In genomic region chr4:123399638-123400358, GRCh38 we compare ENCODE assay signal across 8 cellular contexts. TPM values are rescaled to one million over a fixed set of nuclear protein-coding genes. Genes with fewer than 3 reads are reported as not detected.
DNase-seq lines count a peak whose midpoint lies in the region; TF ChIP-seq lines count a peak whose summit lies in the region.

No MANE protein-coding gene starts in this region.

- H4K8ac ChIP-seq in mesenchymal stem cell (ENCODE audit: low read length): peak overlapping the region; percentile 16

- H3K36me3 Mint-ChIP-seq in MCF 10A (ENCODE audit: insufficient read depth, unreplicated experiment): peaks cover 28% of the 10 kb centered on the region

- H3K9me3 Mint-ChIP-seq in MCF 10A (ENCODE audit: unreplicated experiment): no peaks in the 10 kb centered on the region

- H3K27me3 ChIP-seq in A673 (replicated peaks; ENCODE audit: insufficient read depth, low read depth, low read length, poor library complexity) (no peaks in the 10 kb centered on the region), HUES6 (ENCODE audit: control insufficient read depth, insufficient read depth, low read length) (no peaks in the 10 kb centered on the region), mesenchymal stem cell (ENCODE audit: control insufficient read depth in 1 of 2, insufficient read depth in 1 of 2, low read length in 2 of 2) (no peaks in the 10 kb centered on the region)

- H2BK12ac ChIP-seq in mesenchymal stem cell (ENCODE audit: low read length in 2 of 2): peak overlapping the region in 1 of 2 experiments; percentile 54

- no peak overlapping the region for H2BK15ac ChIP-seq in mesenchymal stem cell (ENCODE audit: low read depth, poor library complexity, severe bottlenecking)

- H3K4me1 ChIP-seq in A673 (ENCODE audit: insufficient read depth, low read length, poor library complexity, severe bottlenecking) (peaks cover 6% of the 10 kb centered on the region), HUES6 (ENCODE audit: control insufficient read depth, insufficient read depth, low read length) (peaks cover 19% of the 10 kb centered on the region), mesenchymal stem cell (ENCODE audit: control insufficient read depth, insufficient read depth, low read depth, low read length) (peaks cover 6% of the 10 kb centered on the region), urinary bladder (ENCODE audit: insufficient read depth) (peaks cover 2% of the 10 kb centered on the region)

- H3K27me3 Mint-ChIP-seq in MCF 10A (ENCODE audit: insufficient read depth, unreplicated experiment): no peaks in the 10 kb centered on the region

- peak overlapping the region in 1 of 2 experiments; percentile 94 for H3K14ac ChIP-seq in mesenchymal stem cell (ENCODE audit: low read length in 2 of 2)

- peak overlapping the region; percentile 92 for H3K4me3 Mint-ChIP-seq in MCF 10A (ENCODE audit: unreplicated experiment)

- peak overlapping the region; percentile 93 for H3K9ac ChIP-seq in HUES6 (ENCODE audit: low read length)
- peak overlapping the region; percentile 93 for H3K9ac ChIP-seq in mesenchymal stem cell (ENCODE audit: low read length)

- no peak overlapping the region for H2AFZ ChIP-seq in mesenchymal stem cell (ENCODE audit: low read depth, low read length)

- H2AK5ac ChIP-seq in mesenchymal stem cell (ENCODE audit: low read length, severe bottlenecking): no peak overlapping the region

- TSS peak; percentile 22 for BruUV-seq in A673 (replicated peaks; lab: Mats Ljungman, UMichigan)
- TSS peak; percentile 13 for BruUV-seq in MCF 10A (replicated peaks; lab: Mats Ljungman, UMichigan)

- peak overlapping the region; percentile 84 for H3K4me2 ChIP-seq in mesenchymal stem cell (ENCODE audit: low read length, poor library complexity, severe bottlenecking)

- H3K27ac Mint-ChIP-seq in MCF 10A (ENCODE audit: low read depth, unreplicated experiment): peak overlapping the region; percentile 34

- H3K23ac ChIP-seq in mesenchymal stem cell (ENCODE audit: low read length in 2 of 2): peak overlapping the region in 1 of 2 experiments; percentile 59

- no peak for TF ChIP-seq CTCF in A673 (conservative IDR thresholded peaks at IDR 0.05; ENCODE audit: low read depth, low read length)
- no peak for TF ChIP-seq CTCF in MCF 10A (IDR thresholded peaks at IDR 0.05; ENCODE audit: unreplicated experiment)

- peak overlapping the region; percentile 70 for H4K91ac ChIP-seq in mesenchymal stem cell (ENCODE audit: low read length)

- WGBS in mesenchymal stem cell: under 1% methylated on average over 22 of the region's 22 CpGs
- WGBS in urinary bladder: 5% methylated on average over 22 of the region's 22 CpGs

- H3K4me3 ChIP-seq in A673 (ENCODE audit: low read depth, low read length, poor library complexity, severe bottlenecking) (peak overlapping the region; percentile 76), HUES6 (ENCODE audit: low read depth, low read length) (peak overlapping the region; percentile 83), mesenchymal stem cell (ENCODE audit: insufficient read depth in 1 of 2, low read depth in 1 of 2, low read length in 2 of 2) (peak overlapping the region; percentile 74 to 92), urinary bladder (ENCODE audit: low read depth, low read length) (peak overlapping the region; percentile 94)

- H3K27ac ChIP-seq in A673 (ENCODE audit: low read depth, low read length, poor library complexity, severe bottlenecking) (peak overlapping the region; percentile 39), HUES6 (ENCODE audit: low read depth, low read length) (peak overlapping the region; percentile 80), mesenchymal stem cell (ENCODE audit: low read length, poor library complexity, severe bottlenecking) (peak overlapping the region; percentile 65), urinary bladder (ENCODE audit: low read depth) (peak overlapping the region; percentile 91)

- peaks cover 10% of the 10 kb centered on the region for H3K4me1 Mint-ChIP-seq in MCF 10A (ENCODE audit: insufficient read depth, unreplicated experiment)

- H2BK120ac ChIP-seq in mesenchymal stem cell (ENCODE audit: low read depth, low read length): peak overlapping the region; percentile 29

- CTCF ChIA-PET in A673 (lab: Charles Lee): interaction anchor here (0.6 to 0.7 kb wide), 2 partner anchors 31 to 40 kb away, joined by 3 to 7 read pairs; no protein-coding TSS in a partner anchor
- CTCF ChIA-PET in MCF 10A (lab: Yijun Ruan, JAX): interaction anchor here (0.6 to 2.3 kb wide), 27 partner anchors 9 to 1606 kb away, joined by 3 to 17 read pairs (median 4); no protein-coding TSS in a partner anchor

- DNase-seq in A673 (ENCODE audit: low spot score) (no peak), MCF 10A (ENCODE audit: unreplicated experiment) (peak; percentile 29), mesenchymal stem cell (peak; percentile 48), retina (no peak), NCI-H2171 treated with DMSO at 0.1 percent for 48 hours (lab: John Stamatoyannopoulos, UW) (no peak), NCI-H1694 (lab: John Stamatoyannopoulos, UW) (no peak)

- H3K4ac ChIP-seq in mesenchymal stem cell (ENCODE audit: low read depth in 1 of 2, low read length in 2 of 2): peak overlapping the region; percentile 35 to 95

- H3K9me3 ChIP-seq in A673 (ENCODE audit: low read depth, low read length, poor library complexity, severe bottlenecking) (no peaks in the 10 kb centered on the region), HUES6 (ENCODE audit: control insufficient read depth, insufficient read depth, low read depth, low read length) (no peaks in the 10 kb centered on the region), mesenchymal stem cell (ENCODE audit: control insufficient read depth, low read length) (no peaks in the 10 kb centered on the region)

- peak overlapping the region; percentile 93 to 94 for H3K18ac ChIP-seq in mesenchymal stem cell (ENCODE audit: low read depth in 1 of 2, low read length in 2 of 2)

- H3K36me3 ChIP-seq in A673 (ENCODE audit: insufficient read depth, low read length, poor library complexity, severe bottlenecking) (peaks cover 5% of the 10 kb centered on the region), HUES6 (ENCODE audit: control insufficient read depth, insufficient read depth, low read length) (peaks cover 52% of the 10 kb centered on the region), mesenchymal stem cell (ENCODE audit: control insufficient read depth in 1 of 2, insufficient read depth in 2 of 2, low read depth in 1 of 2, low read length in 2 of 2) (peaks cover 14 to 29% of the 10 kb centered on the region in 2 experiments), urinary bladder (ENCODE audit: insufficient read depth) (peaks cover 3% of the 10 kb centered on the region)

- intact Hi-C loops in A673 (cut with micrococcal nuclease; ENCODE audit: unreplicated experiment): loop anchor here (2.0 to 10.0 kb wide), 6 partner anchors 108 to 865 kb away; no protein-coding TSS in a partner anchor
- intact Hi-C loops in MCF 10A (cut with micrococcal nuclease): loop anchor here (1.0 to 5.0 kb wide), 5 partner anchors 47 to 713 kb away; no protein-coding TSS in a partner anchor

- POLR2A ChIA-PET in A673 (lab: Charles Lee; ENCODE audit: low non-redundant PET): no interaction called here
- POLR2A ChIA-PET in MCF 10A (lab: Yijun Ruan, JAX): interaction anchor here (0.6 to 5.4 kb wide), 19 partner anchors 10 to 352 kb away, joined by 3 to 36 read pairs (median 4); no protein-coding TSS in a partner anchor

- peaks cover 4% of the 10 kb centered on the region for H3K79me1 ChIP-seq in mesenchymal stem cell (replicated peaks; ENCODE audit: low read length, poor library complexity, severe bottlenecking)

- peak overlapping the region; percentile 93 for H2BK5ac ChIP-seq in mesenchymal stem cell (ENCODE audit: low read depth, low read length, poor library complexity, severe bottlenecking)

RNA-seq across cellular contexts. Expression of gene SPRY1, which starts 3.2 kb away (rescaled TPM):
- total RNA-seq in A673 (2021) (6.0 and 6.8 TPM in 2 replicates), MCF 10A (2022) (4.3 and 5.6 TPM in 2 replicates), urinary bladder (72.0 TPM)
- 106 TPM for polyA plus RNA-seq in mesenchymal stem cell (2013, experiment 1 of 2)
- 105 TPM for polyA plus RNA-seq in mesenchymal stem cell (2013, experiment 2 of 2)
- polyA plus RNA-seq in urinary bladder: 112 TPM

Comparison
In these comparisons a context has a peak if more than half of its experiments do, and no peak if none do; other contexts are left out.
1. DNase-seq: peak in MCF 10A (single experiment) and mesenchymal stem cell (single experiment); none in A673 (single experiment), retina (single experiment), NCI-H2171 treated with DMSO at 0.1 percent for 48 hours (single experiment) and NCI-H1694 (single experiment).
2. H3K27ac ChIP-seq: peak in every context shown above with its lines; median percentile 91 in urinary bladder; 80 in HUES6; 65 in mesenchymal stem cell; 39 in A673.
3. Peak in every context shown above with its lines, with median percentiles within 50 percentile points of each other: H3K4me3 ChIP-seq.